9 cellular contexts compared by ENCODE assay signal in genomic region chr6:111105578-111105977, GRCh38. TPM values are rescaled to one million over a fixed set of nuclear protein-coding genes. Genes with fewer than 3 reads are reported as not detected.
DNase-seq lines count a peak whose midpoint lies in the region; ATAC-seq and TF ChIP-seq lines count a peak whose summit lies in the region.
"Had no signal": no experiment of that assay in that cellular context is flagged by ENCODE, and none has a peak within 500 bp of the region (broad histone marks: within the 10 kb centered on the region; RNA-seq: fewer than 3 reads in every experiment).

No MANE protein-coding gene starts in this region.

- H3K36me3 ChIP-seq in right atrium auricular region (no peaks in the 10 kb centered on the region), suprapubic skin (no peaks in the 10 kb centered on the region), gastroesophageal sphincter (no peaks in the 10 kb centered on the region)
- H3K36me3 ChIP-seq: SJSA1 had no signal

- no peak for TF ChIP-seq EP300 in suprapubic skin (IDR thresholded peaks at IDR 0.05)
- no peak for TF ChIP-seq EP300 in gastroesophageal sphincter (IDR thresholded peaks at IDR 0.05)

- no peaks in the 10 kb centered on the region for H3K4me1 ChIP-seq in right atrium auricular region
- peaks cover 13% of the 10 kb centered on the region for H3K4me1 ChIP-seq in suprapubic skin
- H3K4me1 ChIP-seq in gastroesophageal sphincter = no peaks in the 10 kb centered on the region
- H3K4me1 ChIP-seq: SJSA1 had no signal

- peaks cover 2 to 10% of the 10 kb centered on the region in 2 donors for H3K9me3 ChIP-seq in right atrium auricular region
- peaks cover 4% of the 10 kb centered on the region for H3K9me3 ChIP-seq in suprapubic skin
- peaks cover 0 to 15% (median 0%) of the 10 kb centered on the region in 3 donors for H3K9me3 ChIP-seq in gastroesophageal sphincter
- H3K9me3 ChIP-seq: SJSA1 had no signal

- DNase-seq in activated T-cell treated with anti-CD3 and anti-CD28 coated beads for 48 hours (ENCODE audit: low read depth) (peak; percentile 23), activated T-cell treated with anti-CD3 and anti-CD28 coated beads for 4 hours (no peak), SW480 (ENCODE audit: low spot score) (peak; percentile 78), right atrium auricular region (ENCODE audit: low spot score) (peak; percentile 74), suprapubic skin (ENCODE audit: low spot score in 2 of 2) (peak in 1 of 2 donors; percentile 68)

- TF ChIP-seq POLR2A in suprapubic skin (IDR thresholded peaks at IDR 0.05) (no peak), gastroesophageal sphincter (IDR thresholded peaks at IDR 0.05) (no peak)

- no peak overlapping the region for H3K4me3 ChIP-seq in right atrium auricular region
- no peak overlapping the region for H3K4me3 ChIP-seq in suprapubic skin
- no peak overlapping the region for H3K4me3 ChIP-seq in gastroesophageal sphincter
- H3K4me3 ChIP-seq: SJSA1 had no signal

- peak overlapping the region in 1 of 2 donors; percentile 21 for H3K27ac ChIP-seq in right atrium auricular region
- H3K27ac ChIP-seq in suprapubic skin = peak overlapping the region; percentile 7
- H3K27ac ChIP-seq in gastroesophageal sphincter = no peak overlapping the region
- H3K27ac ChIP-seq: SJSA1 had no signal

- TF ChIP-seq CTCF in right atrium auricular region (IDR thresholded peaks at IDR 0.05) (peak in 1 of 2 donors; percentile 10), suprapubic skin (IDR thresholded peaks at IDR 0.05) (no peak), gastroesophageal sphincter (IDR thresholded peaks at IDR 0.05) (no peak)

- 30% methylated on average over 5 of the region's 5 CpGs for WGBS in suprapubic skin
- 28 to 30% methylated on average over 3 to 5 of the region's 5 CpGs for WGBS in gastroesophageal sphincter (ENCODE audit: low coverage in 1 of 2), 2 donors

- no peaks in the 10 kb centered on the region for H3K27me3 ChIP-seq in right atrium auricular region
- H3K27me3 ChIP-seq in suprapubic skin = no peaks in the 10 kb centered on the region
- peaks cover 2% of the 10 kb centered on the region for H3K27me3 ChIP-seq in gastroesophageal sphincter
- H3K27me3 ChIP-seq: SJSA1 had no signal

- no peak for ATAC-seq in HG03097 (IDR thresholded peaks at IDR 0.05; ENCODE audit: low FRiP score, unreplicated experiment)
- ATAC-seq in HG03442 (IDR thresholded peaks at IDR 0.05; ENCODE audit: unreplicated experiment) = no peak
- no peak for ATAC-seq in gastroesophageal sphincter

RNA-seq across cellular contexts. Expression of gene SLC16A10, which starts 18.3 kb away (rescaled TPM):
- total RNA-seq in right atrium auricular region = 10 to 100 TPM; 10.3 to 18.5 TPM
- total RNA-seq in suprapubic skin = 10 to 100 TPM; 23.1 to 73.5 (median 35.9) TPM
- 1 to 10 TPM in 1 of 4 donors, under 1 TPM in 3; 0.32 to 4.7 (median 0.93) TPM for total RNA-seq in gastroesophageal sphincter
- total RNA-seq: SJSA1 had no signal
